ENCODE assay signal across 17 cellular contexts in genomic region chr18:46356278-46357033, GRCh38.
DNase-seq lines count a peak whose midpoint lies in the region; ATAC-seq lines count a peak whose summit lies in the region.
"Had no signal": no experiment of that assay in that cellular context is flagged by ENCODE, and none has a peak within 500 bp of the region (broad histone marks: within the 10 kb centered on the region; RNA-seq: fewer than 3 reads in every experiment).

No MANE protein-coding gene starts in this region.

- no peak for ATAC-seq in activated naive CD8-positive, alpha-beta T cell treated with anti-CD3 and anti-CD28 coated beads, Interleukin-2, amount 50 U/mL, for 24 hours
- ATAC-seq in GM18520 (IDR thresholded peaks at IDR 0.05; ENCODE audit: unreplicated experiment), result no peak
- no peak for ATAC-seq in GM18909 (IDR thresholded peaks at IDR 0.05; ENCODE audit: poor library complexity, unreplicated experiment)
- ATAC-seq: K562 had no signal

- H3K36me3 Mint-ChIP-seq in activated naive CD8-positive, alpha-beta T cell treated with anti-CD3 and anti-CD28 coated beads for 36 hours, result no peaks in the 10 kb centered on the region
- no peaks in the 10 kb centered on the region for H3K36me3 Mint-ChIP-seq in activated naive CD8-positive, alpha-beta T cell treated with anti-CD3 and anti-CD28 coated beads, Interleukin-2, amount 50 U/mL, for 24 hours (ENCODE audit: low read depth)

- H3K4me1 Mint-ChIP-seq in activated naive CD8-positive, alpha-beta T cell treated with anti-CD3 and anti-CD28 coated beads for 36 hours, result peaks cover 5% of the 10 kb centered on the region
- peaks cover 6% of the 10 kb centered on the region for H3K4me1 Mint-ChIP-seq in activated naive CD8-positive, alpha-beta T cell treated with anti-CD3 and anti-CD28 coated beads, Interleukin-2, amount 50 U/mL, for 24 hours

- no peaks in the 10 kb centered on the region for H3K9me3 Mint-ChIP-seq in activated naive CD8-positive, alpha-beta T cell treated with anti-CD3 and anti-CD28 coated beads for 36 hours
- H3K9me3 Mint-ChIP-seq in activated naive CD8-positive, alpha-beta T cell treated with anti-CD3 and anti-CD28 coated beads, Interleukin-2, amount 50 U/mL, for 24 hours, result no peaks in the 10 kb centered on the region
- H3K9me3 Mint-ChIP-seq: CD4-positive, alpha-beta T cell had no signal

- no peaks in the 10 kb centered on the region for H3K27me3 Mint-ChIP-seq in activated naive CD8-positive, alpha-beta T cell treated with anti-CD3 and anti-CD28 coated beads for 36 hours
- no peaks in the 10 kb centered on the region for H3K27me3 Mint-ChIP-seq in activated naive CD8-positive, alpha-beta T cell treated with anti-CD3 and anti-CD28 coated beads, Interleukin-2, amount 50 U/mL, for 24 hours
- H3K27me3 Mint-ChIP-seq: CD4-positive, alpha-beta T cell had no signal

- intact Hi-C loops in cardiac septum (cut with DNase I), result no loop called here

- no peak overlapping the region for H3K4me3 Mint-ChIP-seq in activated naive CD8-positive, alpha-beta T cell treated with anti-CD3 and anti-CD28 coated beads for 36 hours
- H3K4me3 Mint-ChIP-seq in activated naive CD8-positive, alpha-beta T cell treated with anti-CD3 and anti-CD28 coated beads, Interleukin-2, amount 50 U/mL, for 24 hours, result no peak overlapping the region
- H3K4me3 Mint-ChIP-seq: CD4-positive, alpha-beta T cell had no signal

- no peak for DNase-seq in activated naive CD8-positive, alpha-beta T cell treated with anti-CD3 and anti-CD28 coated beads for 36 hours
- DNase-seq in activated naive CD8-positive, alpha-beta T cell treated with anti-CD3 and anti-CD28 coated beads, Interleukin-2, amount 50 U/mL, for 24 hours, result no peak
- peak; percentile 72 for DNase-seq in cardiac septum (ENCODE audit: low spot score)
- peak; percentile 94 for DNase-seq in islet precursor cell
- DNase-seq in stimulated activated CD4-positive, alpha-beta T cell treated with anti-CD3 and anti-CD28 coated beads, Interleukin-2, amount 100 ng/mL, for 48 hours, result no peak
- DNase-seq in NCI-H187 treated with DMSO at 0.1 percent for 48 hours (lab: John Stamatoyannopoulos, UW), result no peak
- DNase-seq: Caco-2; CD4-positive, alpha-beta T cell; GF-D8; GM23248; NCI-H1105 treated with DMSO at 0.1 percent for 48 hours; NCI-H1694; NCI-H2227 treated with DMSO at 0.1 percent for 48 hours; NCI-H524 had no signal

- peak overlapping the region; percentile 8 for H3K27ac Mint-ChIP-seq in activated naive CD8-positive, alpha-beta T cell treated with anti-CD3 and anti-CD28 coated beads for 36 hours
- H3K27ac Mint-ChIP-seq in activated naive CD8-positive, alpha-beta T cell treated with anti-CD3 and anti-CD28 coated beads, Interleukin-2, amount 50 U/mL, for 24 hours, result no peak overlapping the region
- H3K27ac Mint-ChIP-seq: CD4-positive, alpha-beta T cell had no signal

Comparison
In these comparisons a context has a peak if more than half of its experiments do, and no peak if none do; other contexts are left out.
1. DNase-seq: peak in cardiac septum (single experiment) and islet precursor cell (single experiment); none in activated naive CD8-positive, alpha-beta T cell treated with anti-CD3 and anti-CD28 coated beads for 36 hours (single experiment), activated naive CD8-positive, alpha-beta T cell treated with anti-CD3 and anti-CD28 coated beads, Interleukin-2, amount 50 U/mL, for 24 hours (single experiment), stimulated activated CD4-positive, alpha-beta T cell treated with anti-CD3 and anti-CD28 coated beads, Interleukin-2, amount 100 ng/mL, for 48 hours (0 of 2) and NCI-H187 treated with DMSO at 0.1 percent for 48 hours (single experiment).